ENCODE assay signal across 9 cellular contexts in the genomic region with DNA sequence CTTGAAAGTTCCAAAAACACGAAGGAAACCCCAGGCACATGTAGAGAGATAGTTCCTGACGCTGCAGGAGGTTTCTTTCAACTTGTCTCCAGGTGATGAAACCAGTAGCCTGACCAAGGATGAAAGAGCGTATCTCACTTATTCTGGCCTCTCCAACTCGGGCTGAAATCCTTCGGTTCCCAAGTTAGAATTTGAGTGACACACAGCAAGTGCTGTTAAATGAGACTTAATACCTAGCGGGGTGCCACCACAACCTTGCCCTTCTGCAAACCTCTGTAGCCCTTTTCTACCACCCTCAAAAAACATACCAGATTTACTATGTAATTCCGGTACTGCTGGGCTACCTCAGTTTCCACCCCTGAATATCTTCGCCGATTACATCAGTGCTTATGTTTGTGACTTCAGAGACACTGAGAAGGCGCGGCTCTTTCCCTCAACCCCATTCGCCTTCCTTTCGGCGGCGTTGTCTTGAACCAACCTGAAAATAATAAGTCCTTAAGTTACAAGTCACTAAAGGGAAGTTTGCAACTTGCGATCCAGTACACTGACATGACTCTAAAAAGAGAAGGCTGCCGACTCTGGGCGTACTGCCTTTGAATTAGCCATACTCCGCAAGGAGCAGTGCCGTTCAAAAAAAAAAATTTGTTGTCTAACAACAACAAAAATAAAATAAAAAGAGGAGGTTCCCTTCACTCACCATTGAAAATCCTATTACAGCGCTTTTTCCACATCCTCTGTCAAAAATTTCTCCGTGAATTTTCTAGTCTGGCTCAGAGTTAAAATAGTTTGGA.
A peak's percentile ranks its signal among the peaks of the same experiment; 100 is the strongest.
DNase-seq lines count a peak whose midpoint lies in the region; ATAC-seq and TF ChIP-seq lines count a peak whose summit lies in the region.
"Had no signal": no experiment of that assay in that cellular context is flagged by ENCODE, and none has a peak within 500 bp of the region (broad histone marks: within the 10 kb centered on the region; RNA-seq: fewer than 3 reads in every experiment).

No MANE protein-coding gene starts in this region.

- POLR2A ChIA-PET in activated CD4-positive, alpha-beta memory T cell treated with anti-CD3 and anti-CD28 coated beads, Interleukin-2, amount 10 ng/mL, durations not matched to agents 7 days and 5 days (lab: Charles Lee): interaction anchor here (1.5 kb wide), 1 partner anchor 84 kb away, joined by 3 read pairs; no protein-coding TSS in a partner anchor

- peaks cover 67% of the 10 kb centered on the region for H3K27me3 Mint-ChIP-seq in activated CD4-positive, alpha-beta memory T cell treated with anti-CD3 and anti-CD28 coated beads, Interleukin-2, amount 10 ng/mL, durations not matched to agents 7 days and 5 days
- peaks cover 68 to 83% (median 76%) of the 10 kb centered on the region in 3 donors for H3K27me3 Mint-ChIP-seq in immature natural killer cell (ENCODE audit: low read depth in 3 of 3)

- H3K27ac ChIP-seq in BLaER1 (no peak overlapping the region), gastrocnemius medialis (no peak overlapping the region)

- ATAC-seq in HG02678 (IDR thresholded peaks at IDR 0.05; ENCODE audit: unreplicated experiment) (no peak), GM19328 (IDR thresholded peaks at IDR 0.05; ENCODE audit: unreplicated experiment) (no peak), gastrocnemius medialis (no peak), GM19452 (IDR thresholded peaks at IDR 0.05; ENCODE audit: unreplicated experiment) (no peak)

- intact Hi-C loops in gastrocnemius medialis (cut with DNase I; ENCODE audit: low total_unique reads): no loop called here

- peaks cover 12% of the 10 kb centered on the region for H3K36me3 Mint-ChIP-seq in activated CD4-positive, alpha-beta memory T cell treated with anti-CD3 and anti-CD28 coated beads, Interleukin-2, amount 10 ng/mL, durations not matched to agents 7 days and 5 days (ENCODE audit: low read depth)
- H3K36me3 Mint-ChIP-seq in immature natural killer cell: peaks cover 0 to 12% (median 0%) of the 10 kb centered on the region in 3 donors

- TF ChIP-seq CTCF in gastrocnemius medialis (IDR thresholded peaks at IDR 0.05 in 4 of 5, conservative IDR thresholded peaks at IDR 0.05 in 1 of 5): no peak

- H3K27me3 ChIP-seq in BLaER1: peaks cover 71% of the 10 kb centered on the region
- H3K27me3 ChIP-seq in gastrocnemius medialis: peaks cover 60 to 73% (median 66%) of the 10 kb centered on the region in 3 donors

- H3K9ac ChIP-seq in BLaER1: no peak overlapping the region

- H3K4me2 ChIP-seq in BLaER1: peak overlapping the region; percentile 23

- H4K20me1 ChIP-seq in BLaER1: peaks cover 33% of the 10 kb centered on the region

- H3K4me3 Mint-ChIP-seq in activated CD4-positive, alpha-beta memory T cell treated with anti-CD3 and anti-CD28 coated beads, Interleukin-2, amount 10 ng/mL, durations not matched to agents 7 days and 5 days: peak overlapping the region; percentile 44
- peak overlapping the region in 3 of 5 donors; percentile 14 to 58 (median 44) for H3K4me3 Mint-ChIP-seq in immature natural killer cell

- H3K4me3 ChIP-seq in BLaER1 (peak overlapping the region; percentile 20; the same call in 1 of the 2 replicates), gastrocnemius medialis (peak overlapping the region in 1 of 4 donors; percentile 16)

- H3K4me1 Mint-ChIP-seq in activated CD4-positive, alpha-beta memory T cell treated with anti-CD3 and anti-CD28 coated beads, Interleukin-2, amount 10 ng/mL, durations not matched to agents 7 days and 5 days: peaks cover 53% of the 10 kb centered on the region
- H3K4me1 Mint-ChIP-seq in immature natural killer cell: peaks cover 23 to 50% of the 10 kb centered on the region in 2 donors

- H3K9me3 Mint-ChIP-seq in activated CD4-positive, alpha-beta memory T cell treated with anti-CD3 and anti-CD28 coated beads, Interleukin-2, amount 10 ng/mL, durations not matched to agents 7 days and 5 days: no peaks in the 10 kb centered on the region
- H3K9me3 Mint-ChIP-seq in immature natural killer cell: peaks cover 5 to 63% (median 18%) of the 10 kb centered on the region in 6 donors

- no peaks in the 10 kb centered on the region for H3K36me3 ChIP-seq in BLaER1
- H3K36me3 ChIP-seq in gastrocnemius medialis: no peaks in the 10 kb centered on the region

- H3K9me3 ChIP-seq in BLaER1 (peaks cover 15% of the 10 kb centered on the region; the same call in 1 of the 2 replicates), gastrocnemius medialis (no peaks in the 10 kb centered on the region)

- peak; percentile 22 for DNase-seq in HS-5 (ENCODE audit: low read depth)
- DNase-seq in activated CD4-positive, alpha-beta memory T cell treated with anti-CD3 and anti-CD28 coated beads, Interleukin-2, amount 10 ng/mL, durations not matched to agents 7 days and 5 days: no peak
- DNase-seq in immature natural killer cell: no peak
- DNase-seq in gastrocnemius medialis: no peak
- DNase-seq: activated CD8-positive, alpha-beta memory T cell treated with anti-CD3 and anti-CD28 coated beads, Interleukin-2, amount 50 U/mL, for 4 hours had no signal

- CTCF ChIA-PET in activated CD4-positive, alpha-beta memory T cell treated with anti-CD3 and anti-CD28 coated beads, Interleukin-2, amount 10 ng/mL, durations not matched to agents 7 days and 5 days (lab: Charles Lee): interaction anchor here (0.6 kb wide), 1 partner anchor 495 kb away, joined by 5 read pairs; no protein-coding TSS in a partner anchor

- H3K27ac Mint-ChIP-seq in activated CD4-positive, alpha-beta memory T cell treated with anti-CD3 and anti-CD28 coated beads, Interleukin-2, amount 10 ng/mL, durations not matched to agents 7 days and 5 days: no peak overlapping the region
- peak overlapping the region in 1 of 6 donors; percentile 35 for H3K27ac Mint-ChIP-seq in immature natural killer cell

- no peaks in the 10 kb centered on the region for H3K4me1 ChIP-seq in BLaER1
- no peaks in the 10 kb centered on the region for H3K4me1 ChIP-seq in gastrocnemius medialis

- TF ChIP-seq POLR2A in gastrocnemius medialis (IDR thresholded peaks at IDR 0.05): no peak

- in situ Hi-C loops in gastrocnemius medialis (cut with MboI; ENCODE audit: low sequenced_read_pairs in 4 of 4): no loop called here
